Comparison of ENCODE assay signal across 8 cellular contexts in genomic region chr3:48952510-48953118, GRCh38. TPM values are rescaled to one million over a fixed set of nuclear protein-coding genes. Genes with fewer than 3 reads are reported as not detected.
DNase-seq lines count a peak whose midpoint lies in the region; TF ChIP-seq lines count a peak whose summit lies in the region.

No MANE protein-coding gene starts in this region.

- intact Hi-C loops in esophagus muscularis mucosa (cut with DNase I): no loop called here

- H3K27me3 ChIP-seq in esophagus muscularis mucosa: no peaks in the 10 kb centered on the region

- no peak overlapping the region for H3K27ac ChIP-seq in esophagus muscularis mucosa (replicated peaks in 1 of 4)

- H3K36me3 ChIP-seq in esophagus muscularis mucosa: peaks cover 7 to 19% (median 17%) of the 10 kb centered on the region in 4 donors

- H3K4me1 ChIP-seq in esophagus muscularis mucosa: peaks cover 8 to 30% (median 17%) of the 10 kb centered on the region in 4 donors

- H3K9me3 ChIP-seq in esophagus muscularis mucosa: no peaks in the 10 kb centered on the region

- no peak for TF ChIP-seq EP300 in esophagus muscularis mucosa (IDR thresholded peaks at IDR 0.05)

- no peak for TF ChIP-seq POLR2A in esophagus muscularis mucosa (IDR thresholded peaks at IDR 0.05; ENCODE audit: low read depth)

- 88% methylated on average over 8 of the region's 8 CpGs for WGBS in esophagus muscularis mucosa

- TF ChIP-seq CTCF in AG10803 (conservative IDR thresholded peaks at IDR 0.05; ENCODE audit: low read length) (peak; percentile 33; the same call in 1 of the 2 replicates), HFF-Myc (IDR thresholded peaks at IDR 0.05; ENCODE audit: low read depth, low read length, missing control alignments) (peak; percentile 25), esophagus muscularis mucosa (IDR thresholded peaks at IDR 0.05) (peak in 2 of 3 experiments; percentile 21 to 25)

- H3K4me3 ChIP-seq in AG10803 (ENCODE audit: low read length) (no peak overlapping the region), HFF-Myc (replicated peaks; ENCODE audit: low read depth, low read length) (no peak overlapping the region), esophagus muscularis mucosa (no peak overlapping the region)

- DNase-seq in AG10803 (ENCODE audit: low read depth) (no peak), HFF-Myc (ENCODE audit: extremely low read depth, low read depth) (no peak), esophagus muscularis mucosa (ENCODE audit: extremely low spot score) (no peak), renal cortical epithelial cell (ENCODE audit: low read depth) (peak; percentile 26), AML-193 (lab: John Stamatoyannopoulos, UW) (no peak), cerebellar nuclear complex (lab: John Stamatoyannopoulos, UW) (no peak), NCI-H774 (lab: John Stamatoyannopoulos, UW) (no peak)
- DNase-seq in activated CD4-positive, alpha-beta T cell treated with anti-CD3 and anti-CD28 coated beads, Interleukin-2, amount 50 U/mL, for 1 hour: peak; percentile 53

RNA-seq across cellular contexts. Expression of gene ARIH2, which starts 34.0 kb away (rescaled TPM):
- total RNA-seq in esophagus muscularis mucosa (100 to 1,000 TPM in 1 of 4 donors, 10 to 100 TPM in 3; 78.9 to 109 (median 97.5) TPM), renal cortical epithelial cell (63.2 and 79.8 TPM in 2 replicates)

RNA-seq across cellular contexts. Expression of gene P4HTM, which starts 37.4 kb away (rescaled TPM):
- total RNA-seq in esophagus muscularis mucosa (10 to 100 TPM; 25.3 to 46.4 (median 35.2) TPM), renal cortical epithelial cell (22.7 and 47.1 TPM in 2 replicates)

RNA-seq across cellular contexts. Expression of gene SLC25A20, which starts 53.9 kb away (rescaled TPM):
- 10 to 100 TPM; 13.3 to 34.6 (median 21.8) TPM for total RNA-seq in esophagus muscularis mucosa
- 22.4 and 23.4 TPM in 2 replicates for total RNA-seq in renal cortical epithelial cell

RNA-seq across cellular contexts. Expression of gene WDR6, which starts 54.6 kb away (rescaled TPM):
- total RNA-seq in esophagus muscularis mucosa (100 to 1,000 TPM in 1 of 4 donors, 10 to 100 TPM in 3; 77.2 to 101 (median 89.0) TPM), renal cortical epithelial cell (69.8 and 134 TPM in 2 replicates)

Comparison
In these comparisons a context has a peak if more than half of its experiments do, and no peak if none do; other contexts are left out.
1. DNase-seq: peak in activated CD4-positive, alpha-beta T cell treated with anti-CD3 and anti-CD28 coated beads, Interleukin-2, amount 50 U/mL, for 1 hour (single experiment) and renal cortical epithelial cell (single experiment); none in AG10803 (single experiment), HFF-Myc (single experiment), esophagus muscularis mucosa (single experiment), AML-193 (0 of 2), cerebellar nuclear complex (0 of 2) and NCI-H774 (single experiment).
2. Peak in every context shown above with its lines, with median percentiles within 50 percentile points of each other: CTCF ChIP-seq.